In genomic region chrY:22975483-22975882, GRCh38 we compare ENCODE assay signal across 11 cellular contexts. TPM values are rescaled to one million over a fixed set of nuclear protein-coding genes. Genes with fewer than 3 reads are reported as not detected.
"Had no signal": no experiment of that assay in that cellular context is flagged by ENCODE, and none has a peak within 500 bp of the region (broad histone marks: within the 10 kb centered on the region; RNA-seq: fewer than 3 reads in every experiment).

No MANE protein-coding gene starts in this region.

RNA-seq across cellular contexts. Expression of gene BPY2, which starts 8.6 kb away (rescaled TPM):
- total RNA-seq: OCI-LY7, PC-3, PC-9, Peyer's patch, Right ventricle myocardium inferior, Right ventricle myocardium superior, RPMI7951, SJCRH30, SJSA1, SK-MEL-5 had no signal
- polyA plus RNA-seq: SK-N-SH had no signal
